ENCODE assay signal across 1 cellular context in the genomic region with DNA sequence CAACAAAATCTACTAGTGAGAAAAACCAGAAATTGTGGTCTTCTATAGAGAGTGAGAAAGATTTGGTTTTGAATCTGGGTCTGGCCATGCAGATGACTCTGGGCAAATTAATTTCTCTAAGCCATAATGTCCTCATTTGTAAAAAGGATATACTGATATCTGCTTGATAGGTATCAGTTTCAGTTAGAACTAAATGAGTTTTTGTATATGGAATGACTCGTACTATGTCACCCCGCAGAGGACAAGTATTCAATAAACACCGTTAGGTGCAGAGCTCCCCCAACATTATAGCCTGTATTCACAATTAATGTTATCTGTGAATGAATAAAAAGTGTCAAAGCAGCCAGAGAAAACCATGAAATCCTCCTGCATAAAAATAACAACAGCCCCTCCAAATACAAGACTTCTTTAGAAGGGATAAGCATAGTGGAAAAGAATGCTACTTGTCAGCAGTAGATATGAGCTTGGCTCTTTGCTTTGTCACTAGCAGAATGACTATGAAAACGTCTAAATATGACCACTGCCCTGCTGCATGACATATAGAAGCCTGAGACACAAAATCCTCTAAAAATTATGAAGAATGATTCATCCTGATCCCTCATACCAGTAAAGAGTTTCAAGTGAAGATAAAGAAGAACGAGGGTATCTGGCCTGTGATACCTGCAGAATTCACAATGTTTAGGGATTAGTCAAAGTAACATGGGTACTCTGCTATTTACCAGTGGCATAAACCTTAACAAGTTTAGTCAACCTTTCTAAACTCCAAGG.
TF ChIP-seq lines count a peak whose summit lies in the region.

No MANE protein-coding gene starts in this region.

TF ChIP-seq in GM12878, 131 proteins besides CTCF, POLR2A, EP300 and RAD21:
- no peak for TF ChIP-seq MYC (IDR thresholded peaks at IDR 0.05; ENCODE audit: insufficient read depth, insufficient read length, insufficient replicate concordance, low read length, severe bottlenecking)
- peak; percentile 35; the same call in 1 of the 2 replicates for TF ChIP-seq JUNB (IDR thresholded peaks at IDR 0.05)
- TF ChIP-seq PKNOX1 (IDR thresholded peaks at IDR 0.05), result no peak
- no peak for TF ChIP-seq EGR1 (IDR thresholded peaks at IDR 0.05; ENCODE audit: borderline replicate concordance in 1 of 2, low read depth in 2 of 2, low read length in 2 of 2)
TF ChIP-seq in GM12878: peak in this region for 1.
